1 cellular context compared by ENCODE assay signal in genomic region chr14:22510527-22511110, GRCh38.
TF ChIP-seq lines count a peak whose summit lies in the region.

No MANE protein-coding gene starts in this region.

TF ChIP-seq in GM12878, 131 proteins besides CTCF, POLR2A, EP300 and RAD21 (continued from another document and continues in another):
- peak; percentile 33 for TF ChIP-seq PBX3 (IDR thresholded peaks at IDR 0.05; ENCODE audit: insufficient replicate concordance, low read depth, low read length)
- TF ChIP-seq ZNF384 (IDR thresholded peaks at IDR 0.05; ENCODE audit: borderline replicate concordance, low read depth, low read length): peak; percentile 33; the same call in 1 of the 2 replicates
- no peak for TF ChIP-seq FOXK2 (IDR thresholded peaks at IDR 0.05)
- no peak for TF ChIP-seq KAT2A (conservative IDR thresholded peaks at IDR 0.05; ENCODE audit: control insufficient read depth, low read depth, low read length)
- TF ChIP-seq E2F8 (IDR thresholded peaks at IDR 0.05; ENCODE audit: low read depth, partially characterized antibody): no peak
- no peak; the same call in 1 of the 2 replicates for TF ChIP-seq NBN (IDR thresholded peaks at IDR 0.05)
- TF ChIP-seq ZBTB40 (IDR thresholded peaks at IDR 0.05; ENCODE audit: borderline replicate concordance): no peak
- no peak for TF ChIP-seq NR2F1 (conservative IDR thresholded peaks at IDR 0.05)
- no peak for TF ChIP-seq SKIL (IDR thresholded peaks at IDR 0.05; ENCODE audit: low read depth, poor library complexity, severe bottlenecking)
- TF ChIP-seq WRNIP1 (IDR thresholded peaks at IDR 0.05; ENCODE audit: borderline replicate concordance, low read depth, low read length): no peak
- no peak for TF ChIP-seq HSF1 (IDR thresholded peaks at IDR 0.05; ENCODE audit: low read depth, low read length)
- TF ChIP-seq HCFC1 (IDR thresholded peaks at IDR 0.05; ENCODE audit: low read length): no peak
- no peak for TF ChIP-seq SPI1 (IDR thresholded peaks at IDR 0.05; ENCODE audit: borderline replicate concordance, insufficient read depth, low read depth, low read length)
- no peak for TF ChIP-seq BRCA1 (IDR thresholded peaks at IDR 0.05; ENCODE audit: low read depth, low read length)
- no peak for TF ChIP-seq PKNOX1 (IDR thresholded peaks at IDR 0.05)
- TF ChIP-seq IKZF1 (conservative IDR thresholded peaks at IDR 0.05): no peak
- TF ChIP-seq RELB (IDR thresholded peaks at IDR 0.05; ENCODE audit: low read depth): peak; percentile 19; the same call in 1 of the 2 replicates
- no peak for TF ChIP-seq USF2 (IDR thresholded peaks at IDR 0.05; ENCODE audit: borderline replicate concordance, low read depth, low read length)
- TF ChIP-seq RAD51 (IDR thresholded peaks at IDR 0.05): no peak
- no peak for TF ChIP-seq SP1 (IDR thresholded peaks at IDR 0.05; ENCODE audit: low read depth, low read length)
- no peak for TF ChIP-seq CBX3 (IDR thresholded peaks at IDR 0.05; ENCODE audit: borderline replicate concordance, low read depth)
- no peak for TF ChIP-seq DPF2 (IDR thresholded peaks at IDR 0.05)
- peak; percentile 30; the same call in 1 of the 2 replicates for TF ChIP-seq MTA3 (IDR thresholded peaks at IDR 0.05; ENCODE audit: borderline replicate concordance, low read length)
- TF ChIP-seq SIN3A (IDR thresholded peaks at IDR 0.05; ENCODE audit: low read depth, low read length): no peak
- no peak for TF ChIP-seq BACH1 (IDR thresholded peaks at IDR 0.05; ENCODE audit: borderline replicate concordance)
- TF ChIP-seq NRF1 (conservative IDR thresholded peaks at IDR 0.05; ENCODE audit: low read depth, low read length): no peak
- TF ChIP-seq CBX5 (IDR thresholded peaks at IDR 0.05; ENCODE audit: low read depth): no peak
- no peak for TF ChIP-seq EGR1 (IDR thresholded peaks at IDR 0.05; ENCODE audit: borderline replicate concordance in 1 of 2, low read depth in 2 of 2, low read length in 2 of 2)
- no peak for TF ChIP-seq CEBPZ (IDR thresholded peaks at IDR 0.05; ENCODE audit: low read depth, low read length)
- TF ChIP-seq ZSCAN29 (IDR thresholded peaks at IDR 0.05): no peak
- peak in 1 of 2 experiments; percentile 20; a peak in 3 of 4 replicates for TF ChIP-seq IKZF2 (IDR thresholded peaks at IDR 0.05)
- TF ChIP-seq IRF5 (IDR thresholded peaks at IDR 0.05; ENCODE audit: borderline replicate concordance): no peak
- TF ChIP-seq TAF1 (IDR thresholded peaks at IDR 0.05; ENCODE audit: borderline replicate concordance, low read depth, low read length): no peak
- TF ChIP-seq NFYA (IDR thresholded peaks at IDR 0.05; ENCODE audit: borderline replicate concordance, low read depth, low read length): no peak
- no peak for TF ChIP-seq RELA (IDR thresholded peaks at IDR 0.05; ENCODE audit: borderline replicate concordance, partially characterized antibody)
- no peak for TF ChIP-seq MAX (IDR thresholded peaks at IDR 0.05; ENCODE audit: low read depth, low read length)
- no peak for TF ChIP-seq SUZ12 (IDR thresholded peaks at IDR 0.05; ENCODE audit: unreplicated experiment)
